ENCODE assay signal across 15 cellular contexts in the genomic region with DNA sequence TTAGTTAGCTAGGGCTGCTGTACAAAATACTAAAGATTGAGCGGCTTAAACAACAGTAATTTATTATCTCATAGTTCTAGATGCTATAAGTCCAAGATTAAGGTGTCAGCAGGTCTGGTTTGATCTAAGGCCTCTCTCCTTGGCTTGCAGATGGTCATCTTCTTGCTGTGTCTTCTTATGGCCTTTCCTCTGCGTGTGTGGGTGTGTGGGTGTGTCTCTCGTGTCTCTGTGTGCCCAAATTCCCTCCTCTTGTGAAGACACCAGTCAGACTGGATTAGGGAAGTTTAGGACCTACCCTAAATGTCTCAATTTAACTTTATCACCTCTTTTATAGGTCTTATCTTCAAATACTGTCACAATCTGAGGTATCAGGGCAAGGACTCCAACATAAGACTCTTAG.
"Had no signal": no experiment of that assay in that cellular context is flagged by ENCODE, and none has a peak within 500 bp of the region (broad histone marks: within the 10 kb centered on the region; RNA-seq: fewer than 3 reads in every experiment).

No MANE protein-coding gene starts in this region.

- H3K9me3 ChIP-seq: pancreas had no signal

- FAIRE-seq: astrocyte, bronchial epithelial cell, frontal cortex, pancreas, urothelium cell line had no signal

- H3K27me3 ChIP-seq: heart left ventricle, pancreas had no signal

- H3K36me3 ChIP-seq: heart left ventricle, pancreas had no signal

- H3K27me3 Mint-ChIP-seq: dendritic cell treated with granulocyte-macrophage colony-stimulating factor and Interleukin-4, amounts not matched to agents 40 ng/mL and 50 ng/mL, for 4 days; naive thymus-derived CD4-positive, alpha-beta T cell; stimulated activated memory B cell treated with anti-CD40 and anti-IgM and Interleukin-4, amounts not matched to agents 10 μg/mL and 1 μg/mL and 100 μg/mL, for 72 hours had no signal

- H3K27ac Mint-ChIP-seq: dendritic cell treated with granulocyte-macrophage colony-stimulating factor and Interleukin-4, amounts not matched to agents 40 ng/mL and 50 ng/mL, for 4 days; stimulated activated memory B cell treated with anti-CD40 and anti-IgM and Interleukin-4, amounts not matched to agents 10 μg/mL and 1 μg/mL and 100 μg/mL, for 72 hours; T-helper 1 cell treated with Interleukin-12 subunit alpha and Interleukin-12 subunit beta and Interleukin-4 antibody, amounts not matched to agents 30 μg/mL and 1 μg/mL, for 36 hours had no signal

- DNase-seq: activated naive CD4-positive, alpha-beta T cell treated with Interleukin-2 at 50 U/mL for 16 hours; activated T-cell treated with anti-CD3 and anti-CD28 coated beads for 4 hours; effector memory CD4-positive, alpha-beta T cell; heart left ventricle; left colon; naive thymus-derived CD4-positive, alpha-beta T cell; pancreas had no signal

- H3K27ac ChIP-seq: heart left ventricle, pancreas had no signal

- H3K4me3 Mint-ChIP-seq: dendritic cell treated with granulocyte-macrophage colony-stimulating factor and Interleukin-4, amounts not matched to agents 40 ng/mL and 50 ng/mL, for 4 days; stimulated activated memory B cell treated with anti-CD40 and anti-IgM and Interleukin-4, amounts not matched to agents 10 μg/mL and 1 μg/mL and 100 μg/mL, for 72 hours; T-helper 1 cell treated with Interleukin-12 subunit alpha and Interleukin-12 subunit beta and Interleukin-4 antibody, amounts not matched to agents 30 μg/mL and 1 μg/mL, for 36 hours had no signal

- H3K4me3 ChIP-seq: heart left ventricle, lung, pancreas had no signal

- ATAC-seq: heart left ventricle; left colon; naive thymus-derived CD4-positive, alpha-beta T cell; pancreas; stimulated activated memory B cell treated with anti-CD40 and anti-IgM and Interleukin-4, amounts not matched to agents 10 μg/mL and 1 μg/mL and 100 μg/mL, for 72 hours had no signal
